ENCODE assay signal across 27 cellular contexts in genomic region chr9:8978334-8978733, GRCh38.
"Had no signal": no experiment of that assay in that cellular context is flagged by ENCODE, and none has a peak within 500 bp of the region (broad histone marks: within the 10 kb centered on the region; RNA-seq: fewer than 3 reads in every experiment).

No MANE protein-coding gene starts in this region.

- H3K27me3 Mint-ChIP-seq: activated CD4-positive, alpha-beta memory T cell treated with anti-CD3 and anti-CD28 coated beads for 36 hours; activated CD4-positive, alpha-beta T cell treated with anti-CD3 and anti-CD28 coated beads, Interleukin-2, amount 10 ng/mL, durations not matched to agents 7 days and 5 days; activated naive CD4-positive, alpha-beta T cell treated with anti-CD3 and anti-CD28 coated beads, Interleukin-2, amount 10 ng/mL, durations not matched to agents 7 days and 5 days; activated naive CD8-positive, alpha-beta T cell treated with anti-CD3 and anti-CD28 coated beads for 36 hours; activated T-helper 17 cell treated with anti-CD3 and anti-CD28 coated beads, Interleukin-2, amount 50 U/mL, for 72 hours; T-cell had no signal

- H3K36me3 ChIP-seq: brain microvascular endothelial cell, cardiac muscle cell had no signal

- H3K4me3 Mint-ChIP-seq: activated CD4-positive, alpha-beta memory T cell treated with anti-CD3 and anti-CD28 coated beads for 36 hours; activated CD4-positive, alpha-beta T cell treated with anti-CD3 and anti-CD28 coated beads, Interleukin-2, amount 10 ng/mL, durations not matched to agents 7 days and 5 days; activated naive CD4-positive, alpha-beta T cell treated with anti-CD3 and anti-CD28 coated beads, Interleukin-2, amount 10 ng/mL, durations not matched to agents 7 days and 5 days; activated naive CD8-positive, alpha-beta T cell treated with anti-CD3 and anti-CD28 coated beads for 36 hours; activated T-cell treated with anti-CD3 and anti-CD28 coated beads, Interleukin-2, amount 50 U/mL, for 4 hours; activated T-helper 17 cell treated with anti-CD3 and anti-CD28 coated beads, Interleukin-2, amount 50 U/mL, for 72 hours; T-cell had no signal

- H3K9me3 Mint-ChIP-seq: activated CD4-positive, alpha-beta memory T cell treated with anti-CD3 and anti-CD28 coated beads for 36 hours had no signal

- H3K36me3 Mint-ChIP-seq: activated CD4-positive, alpha-beta memory T cell treated with anti-CD3 and anti-CD28 coated beads for 36 hours; activated naive CD4-positive, alpha-beta T cell treated with anti-CD3 and anti-CD28 coated beads, Interleukin-2, amount 10 ng/mL, durations not matched to agents 7 days and 5 days; activated naive CD8-positive, alpha-beta T cell treated with anti-CD3 and anti-CD28 coated beads for 36 hours; T-cell had no signal

- H3K4me1 Mint-ChIP-seq: activated CD4-positive, alpha-beta T cell treated with anti-CD3 and anti-CD28 coated beads, Interleukin-2, amount 10 ng/mL, durations not matched to agents 7 days and 5 days; activated naive CD4-positive, alpha-beta T cell treated with anti-CD3 and anti-CD28 coated beads, Interleukin-2, amount 10 ng/mL, durations not matched to agents 7 days and 5 days; activated naive CD8-positive, alpha-beta T cell treated with anti-CD3 and anti-CD28 coated beads for 36 hours; activated T-helper 17 cell treated with anti-CD3 and anti-CD28 coated beads, Interleukin-2, amount 50 U/mL, for 72 hours; T-cell had no signal

- H2AFZ ChIP-seq: PC-9 had no signal

- DNase-seq: activated CD4-positive, alpha-beta memory T cell treated with anti-CD3 and anti-CD28 coated beads for 36 hours; activated CD4-positive, alpha-beta T cell treated with anti-CD3 and anti-CD28 coated beads, Interleukin-2, amount 10 ng/mL, durations not matched to agents 7 days and 5 days; activated CD4-positive, CD25-positive, alpha-beta regulatory T cell; activated CD8-positive, alpha-beta memory T cell treated with anti-CD3 and anti-CD28 coated beads for 24 hours; activated gamma-delta T cell treated with Interleukin-2 at 50 U/mL for 16 hours; activated naive CD4-positive, alpha-beta T cell treated with anti-CD3 and anti-CD28 coated beads, Interleukin-2, amount 10 ng/mL, durations not matched to agents 7 days and 5 days; activated naive CD8-positive, alpha-beta T cell treated with anti-CD3 and anti-CD28 coated beads for 36 hours; activated T-cell treated with anti-CD3 and anti-CD28 coated beads, Interleukin-2, amount 50 U/mL, for 4 hours; brain microvascular endothelial cell; cerebellar nuclear complex; KG1; NCI-H1105; NCI-H1436; NCI-H1694 treated with DMSO at 0.1 percent for 48 hours; NCI-H2029 treated with DMSO at 0.1 percent for 48 hours; NCI-H345; NCI-H510A; NCI-H69; NK-92 treated with Interleukin-12 subunit alpha and Interleukin-12 subunit beta, amount 100 ng/mL, for 24 hours; PC-9; SIG-M5; T-cell; T-helper 2 cell; T1000 had no signal

- ATAC-seq: activated T-cell treated with anti-CD3 and anti-CD28 coated beads, Interleukin-2, amount 50 U/mL, for 4 hours; activated T-helper 17 cell treated with anti-CD3 and anti-CD28 coated beads, Interleukin-2, amount 50 U/mL, for 72 hours; T-cell had no signal

- H3K27ac Mint-ChIP-seq: activated CD4-positive, alpha-beta memory T cell treated with anti-CD3 and anti-CD28 coated beads for 36 hours; activated CD4-positive, alpha-beta T cell treated with anti-CD3 and anti-CD28 coated beads, Interleukin-2, amount 10 ng/mL, durations not matched to agents 7 days and 5 days; activated naive CD4-positive, alpha-beta T cell treated with anti-CD3 and anti-CD28 coated beads, Interleukin-2, amount 10 ng/mL, durations not matched to agents 7 days and 5 days; activated naive CD8-positive, alpha-beta T cell treated with anti-CD3 and anti-CD28 coated beads for 36 hours; activated T-helper 17 cell treated with anti-CD3 and anti-CD28 coated beads, Interleukin-2, amount 50 U/mL, for 72 hours; T-cell had no signal

- H3K4me3 ChIP-seq: cardiac muscle cell, PC-9, SK-N-MC had no signal

- H3K27me3 ChIP-seq: brain microvascular endothelial cell, cardiac muscle cell had no signal

- H3K4me2 ChIP-seq: PC-9 had no signal

- H3K27ac ChIP-seq: brain microvascular endothelial cell, cardiac muscle cell, PC-9, SK-N-MC had no signal
